In the genomic region with DNA sequence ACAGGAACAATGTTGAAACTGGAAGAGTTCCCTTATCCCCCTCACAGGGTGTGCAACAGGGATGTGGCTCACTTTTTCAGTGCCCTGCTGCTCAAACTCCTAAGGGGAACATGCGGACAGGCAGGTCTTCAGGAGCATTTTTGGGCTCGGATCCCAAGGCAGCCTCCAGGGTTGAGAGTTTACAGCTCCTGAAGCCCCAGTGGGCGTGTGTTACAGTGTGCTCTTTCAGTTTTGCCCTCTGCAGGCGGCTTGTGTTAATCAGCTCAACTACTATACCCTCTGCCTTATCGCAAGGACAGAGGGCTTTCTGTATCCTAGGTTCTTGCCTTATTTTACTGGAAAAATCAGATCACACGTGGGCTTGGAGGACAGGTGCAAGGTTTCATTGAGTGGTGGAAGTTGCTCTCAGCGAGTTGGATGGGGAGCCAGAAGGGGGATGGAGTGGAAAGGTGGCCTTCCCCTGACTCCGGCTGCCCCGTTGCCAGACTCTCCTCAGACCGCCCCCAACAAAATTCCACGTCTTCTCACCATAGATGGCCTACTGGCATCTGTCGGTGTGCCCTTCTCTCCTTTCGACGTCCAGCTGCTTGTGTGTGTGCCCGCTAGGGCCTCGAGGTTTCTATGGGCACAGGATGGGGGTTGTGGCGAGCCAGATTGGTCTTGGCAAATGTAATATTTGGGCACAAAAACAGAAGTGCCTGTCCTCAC, we compare ENCODE assay signal across 23 cellular contexts.
DNase-seq lines count a peak whose midpoint lies in the region; ATAC-seq and TF ChIP-seq lines count a peak whose summit lies in the region.
"Had no signal": no experiment of that assay in that cellular context is flagged by ENCODE, and none has a peak within 500 bp of the region (broad histone marks: within the 10 kb centered on the region; RNA-seq: fewer than 3 reads in every experiment).

No MANE protein-coding gene starts in this region.

- in situ Hi-C loops in brain microvascular endothelial cell (cut with HindIII; ENCODE audit: low pct_ligation_motif_present, low sequenced_read_pairs): no loop called here

- no peak for ATAC-seq in HG03159 (IDR thresholded peaks at IDR 0.05; ENCODE audit: unreplicated experiment)
- no peak for ATAC-seq in GM18520 (IDR thresholded peaks at IDR 0.05; ENCODE audit: unreplicated experiment)
- ATAC-seq: left lung, mucosa of descending colon, right cardiac atrium had no signal

- H3K4me3 ChIP-seq in brain microvascular endothelial cell (ENCODE audit: low read depth, low read length): no peak overlapping the region
- H3K4me3 ChIP-seq: left lung, mucosa of descending colon, Peyer's patch, tibial artery had no signal

- H3K36me3 ChIP-seq in brain microvascular endothelial cell (replicated peaks): no peaks in the 10 kb centered on the region
- H3K36me3 ChIP-seq: left lung, Peyer's patch, tibial artery had no signal

- DNase-seq in HT-29 (ENCODE audit: low spot score) (peak; percentile 20), brain microvascular endothelial cell (no peak), iPS-NIHi7 (ENCODE audit: extremely low spot score) (peak; percentile 29), SHP77 (lab: John Stamatoyannopoulos, UW) (no peak), SKM-1 treated with dmso at 0.1 percent for 144 hours (lab: John Stamatoyannopoulos, UW; ENCODE audit: unreplicated experiment) (no peak)
- DNase-seq: activated CD4-positive, alpha-beta T cell treated with anti-CD3 and anti-CD28 coated beads, Interleukin-2, amount 50 U/mL, for 1 hour; activated CD8-positive, alpha-beta memory T cell treated with anti-CD3 and anti-CD28 coated beads, Interleukin-2, amount 50 U/mL, for 48 hours; activated naive CD4-positive, alpha-beta T cell; amygdala; hippocampal formation; Karpas-422; left lung; mucosa of descending colon; NCI-H1417; NCI-H69; nucleus accumbens; Peyer's patch; stimulated activated naive CD4-positive, alpha-beta T cell treated with Interleukin-2 at 50 U/mL for 16 hours; tibial artery had no signal

- no peak overlapping the region for H3K27ac ChIP-seq in 22Rv1
- H3K27ac ChIP-seq in brain microvascular endothelial cell: no peak overlapping the region
- H3K27ac ChIP-seq: left lung, Peyer's patch, tibial artery had no signal

- H3K27me3 ChIP-seq in brain microvascular endothelial cell (replicated peaks): no peaks in the 10 kb centered on the region
- H3K27me3 ChIP-seq: left lung, Peyer's patch, tibial artery had no signal

- 0 out of 2 replicates have a peak, but pooled peaks have one; percentile 12 for TF ChIP-seq CTCF in 22Rv1 (IDR thresholded peaks at IDR 0.05)
- peak; percentile 37 for TF ChIP-seq CTCF in brain microvascular endothelial cell (IDR thresholded peaks at IDR 0.05; ENCODE audit: low read depth, low read length, missing control alignments)

Comparison
In these comparisons a context has a peak if more than half of its experiments do, and no peak if none do; other contexts are left out.
1. DNase-seq: peak in HT-29 (single experiment) and iPS-NIHi7 (single experiment); none in brain microvascular endothelial cell (single experiment), SHP77 (0 of 2) and SKM-1 treated with dmso at 0.1 percent for 144 hours (single experiment).